Comparison of ENCODE assay signal across 1 cellular context in genomic region chr1:101064697-101065096, GRCh38.
TF ChIP-seq lines count a peak whose summit lies in the region.

No MANE protein-coding gene starts in this region.

TF ChIP-seq in K562, 482 proteins besides CTCF, POLR2A, EP300 and RAD21:
- TF ChIP-seq KLF6 (CRISPR knock-in tag; IDR thresholded peaks at IDR 0.05; ENCODE audit: borderline replicate concordance) = no peak
- 0 out of 2 replicates have a peak, but pooled peaks have one; percentile 35 for TF ChIP-seq ATF7 (IDR thresholded peaks at IDR 0.05)
- TF ChIP-seq PHTF2 (CRISPR knock-in tag; IDR thresholded peaks at IDR 0.05) = no peak
